In the genomic region with DNA sequence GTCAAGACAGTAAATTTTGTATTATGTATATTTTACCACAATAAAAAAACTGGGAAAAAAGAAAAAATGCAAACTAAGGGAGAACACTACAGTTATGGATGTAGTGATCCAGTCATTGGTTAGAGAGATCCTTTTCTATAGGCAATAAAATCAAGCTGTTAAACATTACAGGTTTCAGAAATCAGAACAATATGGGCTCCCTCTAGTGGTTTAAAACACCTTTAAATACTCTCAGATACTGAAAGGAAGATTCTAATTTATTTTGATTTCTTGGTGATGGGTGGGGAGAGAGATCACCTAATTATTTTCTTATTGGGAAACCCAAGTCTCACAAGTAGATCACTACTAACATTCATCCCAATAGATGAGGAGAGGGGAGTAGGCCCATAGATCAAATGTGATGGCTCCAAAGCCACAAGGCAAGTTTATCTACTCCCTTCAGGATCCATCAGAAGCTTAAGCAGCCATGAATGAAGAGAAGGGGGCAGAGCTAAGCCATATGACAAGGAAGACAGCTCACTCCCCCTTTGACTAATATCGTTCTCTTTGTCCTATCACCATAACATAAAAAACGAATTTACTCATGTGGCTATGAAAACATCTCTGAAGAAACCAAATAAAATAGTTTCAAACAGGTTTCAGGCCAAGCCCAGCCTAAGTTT, we compare ENCODE assay signal across 8 cellular contexts.
DNase-seq lines count a peak whose midpoint lies in the region; ATAC-seq and TF ChIP-seq lines count a peak whose summit lies in the region.

No MANE protein-coding gene starts in this region.

- POLR2A ChIA-PET in activated CD4-positive, alpha-beta T cell treated with anti-CD3 and anti-CD28 coated beads for 36 hours (lab: Charles Lee): no interaction called here

- no peaks in the 10 kb centered on the region for H3K36me3 ChIP-seq in mucosa of descending colon (ENCODE audit: low read depth)
- H3K36me3 ChIP-seq in effector memory CD4-positive, alpha-beta T cell (ENCODE audit: control insufficient read depth, insufficient read depth, low read length): no peaks in the 10 kb centered on the region

- TF ChIP-seq CTCF in mucosa of descending colon (IDR thresholded peaks at IDR 0.05): peak; percentile 10

- DNase-seq in activated CD4-positive, alpha-beta T cell treated with anti-CD3 and anti-CD28 coated beads for 36 hours: no peak
- DNase-seq in activated CD4-positive, alpha-beta T cell treated with anti-CD3 and anti-CD28 coated beads, Interleukin-2, amount 10 ng/mL, durations not matched to agents 24 days and 14 days: no peak
- peak; percentile 26 for DNase-seq in NCI-H748 treated with DMSO at 0.1 percent for 48 hours (lab: John Stamatoyannopoulos, UW)
- DNase-seq in central memory CD4-positive, alpha-beta T cell: peak; percentile 47
- DNase-seq in mucosa of descending colon: no peak
- no peak for DNase-seq in effector memory CD4-positive, alpha-beta T cell
- no peak for DNase-seq in activated naive CD4-positive, alpha-beta T cell treated with anti-CD3 and anti-CD28 coated beads for 36 hours

- H3K27me3 ChIP-seq in effector memory CD4-positive, alpha-beta T cell (replicated peaks; ENCODE audit: control insufficient read depth, insufficient read depth, low read length, poor library complexity, severe bottlenecking): no peaks in the 10 kb centered on the region

- no peaks in the 10 kb centered on the region for H3K36me3 Mint-ChIP-seq in activated CD4-positive, alpha-beta T cell treated with anti-CD3 and anti-CD28 coated beads for 36 hours (ENCODE audit: low read depth)
- H3K36me3 Mint-ChIP-seq in activated CD4-positive, alpha-beta T cell treated with anti-CD3 and anti-CD28 coated beads, Interleukin-2, amount 10 ng/mL, durations not matched to agents 24 days and 14 days (ENCODE audit: low read depth): peaks cover 2% of the 10 kb centered on the region
- no peaks in the 10 kb centered on the region for H3K36me3 Mint-ChIP-seq in activated naive CD4-positive, alpha-beta T cell treated with anti-CD3 and anti-CD28 coated beads for 36 hours (ENCODE audit: low read depth)

- intact Hi-C loops in activated CD4-positive, alpha-beta T cell treated with anti-CD3 and anti-CD28 coated beads for 36 hours (cut with DNase I, micrococcal nuclease): loop anchor here (1.0 to 10.0 kb wide), 6 partner anchors 116 to 541 kb away; no protein-coding TSS in a partner anchor
- intact Hi-C loops in activated CD4-positive, alpha-beta T cell treated with anti-CD3 and anti-CD28 coated beads, Interleukin-2, amount 10 ng/mL, durations not matched to agents 24 days and 14 days (cut with micrococcal nuclease): loop anchor here (1.0 to 5.0 kb wide), 3 partner anchors 126 to 341 kb away; no protein-coding TSS in a partner anchor
- intact Hi-C loops in mucosa of descending colon (cut with DNase I, micrococcal nuclease): loop anchor here (10.0 kb wide), 1 partner anchor 348 kb away; no protein-coding TSS in a partner anchor
- intact Hi-C loops in activated naive CD4-positive, alpha-beta T cell treated with anti-CD3 and anti-CD28 coated beads for 36 hours (cut with micrococcal nuclease): loop anchor here (1.0 kb wide), 4 partner anchors 125 to 542 kb away; no protein-coding TSS in a partner anchor

- no peaks in the 10 kb centered on the region for H3K4me1 ChIP-seq in mucosa of descending colon (ENCODE audit: low read depth)
- H3K4me1 ChIP-seq in effector memory CD4-positive, alpha-beta T cell (ENCODE audit: control insufficient read depth, insufficient read depth, low read length, poor library complexity, severe bottlenecking): peaks cover 7% of the 10 kb centered on the region

- peak; percentile 20 for ATAC-seq in activated CD4-positive, alpha-beta T cell treated with anti-CD3 and anti-CD28 coated beads for 36 hours
- ATAC-seq in mucosa of descending colon (peak; percentile 72), GM21360 (IDR thresholded peaks at IDR 0.05; ENCODE audit: unreplicated experiment) (no peak)

- peaks cover 15% of the 10 kb centered on the region for H3K27me3 Mint-ChIP-seq in activated CD4-positive, alpha-beta T cell treated with anti-CD3 and anti-CD28 coated beads for 36 hours
- peaks cover 12% of the 10 kb centered on the region for H3K27me3 Mint-ChIP-seq in activated CD4-positive, alpha-beta T cell treated with anti-CD3 and anti-CD28 coated beads, Interleukin-2, amount 10 ng/mL, durations not matched to agents 24 days and 14 days
- no peaks in the 10 kb centered on the region for H3K27me3 Mint-ChIP-seq in activated naive CD4-positive, alpha-beta T cell treated with anti-CD3 and anti-CD28 coated beads for 36 hours (ENCODE audit: low read depth)

- H3K4me3 Mint-ChIP-seq in activated CD4-positive, alpha-beta T cell treated with anti-CD3 and anti-CD28 coated beads for 36 hours: no peak overlapping the region
- H3K4me3 Mint-ChIP-seq in activated CD4-positive, alpha-beta T cell treated with anti-CD3 and anti-CD28 coated beads, Interleukin-2, amount 10 ng/mL, durations not matched to agents 24 days and 14 days: no peak overlapping the region
- no peak overlapping the region for H3K4me3 Mint-ChIP-seq in activated naive CD4-positive, alpha-beta T cell treated with anti-CD3 and anti-CD28 coated beads for 36 hours

- no peak overlapping the region for H3K4me3 ChIP-seq in mucosa of descending colon
- H3K4me3 ChIP-seq in effector memory CD4-positive, alpha-beta T cell (ENCODE audit: insufficient read depth, low read depth, low read length, poor library complexity, severe bottlenecking): no peak overlapping the region

- H3K27ac ChIP-seq in effector memory CD4-positive, alpha-beta T cell (ENCODE audit: insufficient read depth, low read length, poor library complexity, severe bottlenecking): no peak overlapping the region

- CTCF ChIA-PET in activated CD4-positive, alpha-beta T cell treated with anti-CD3 and anti-CD28 coated beads for 36 hours (lab: Charles Lee): interaction anchor here (0.6 to 1.9 kb wide), 18 partner anchors 9 to 542 kb away, joined by 3 to 9 read pairs (median 3); no protein-coding TSS in a partner anchor
- CTCF ChIA-PET in activated naive CD4-positive, alpha-beta T cell treated with anti-CD3 and anti-CD28 coated beads for 36 hours (lab: Charles Lee): interaction anchor here (0.6 to 4.7 kb wide), 21 partner anchors 14 to 542 kb away, joined by 3 to 30 read pairs (median 4); no protein-coding TSS in a partner anchor

- H3K9me3 ChIP-seq in mucosa of descending colon: no peaks in the 10 kb centered on the region
- H3K9me3 ChIP-seq in effector memory CD4-positive, alpha-beta T cell (ENCODE audit: control insufficient read depth, low read length): no peaks in the 10 kb centered on the region

- peak overlapping the region; percentile 30 for H3K27ac Mint-ChIP-seq in activated CD4-positive, alpha-beta T cell treated with anti-CD3 and anti-CD28 coated beads for 36 hours
- no peak overlapping the region for H3K27ac Mint-ChIP-seq in activated CD4-positive, alpha-beta T cell treated with anti-CD3 and anti-CD28 coated beads, Interleukin-2, amount 10 ng/mL, durations not matched to agents 24 days and 14 days
- no peak overlapping the region for H3K27ac Mint-ChIP-seq in activated naive CD4-positive, alpha-beta T cell treated with anti-CD3 and anti-CD28 coated beads for 36 hours

- H3K4me1 Mint-ChIP-seq in activated CD4-positive, alpha-beta T cell treated with anti-CD3 and anti-CD28 coated beads for 36 hours: peaks cover 62% of the 10 kb centered on the region
- H3K4me1 Mint-ChIP-seq in activated CD4-positive, alpha-beta T cell treated with anti-CD3 and anti-CD28 coated beads, Interleukin-2, amount 10 ng/mL, durations not matched to agents 24 days and 14 days: peaks cover 20% of the 10 kb centered on the region
- H3K4me1 Mint-ChIP-seq in activated naive CD4-positive, alpha-beta T cell treated with anti-CD3 and anti-CD28 coated beads for 36 hours (ENCODE audit: low read depth): peaks cover 64% of the 10 kb centered on the region

- H3K9me3 Mint-ChIP-seq in activated CD4-positive, alpha-beta T cell treated with anti-CD3 and anti-CD28 coated beads for 36 hours (ENCODE audit: low read depth): no peaks in the 10 kb centered on the region
- no peaks in the 10 kb centered on the region for H3K9me3 Mint-ChIP-seq in activated CD4-positive, alpha-beta T cell treated with anti-CD3 and anti-CD28 coated beads, Interleukin-2, amount 10 ng/mL, durations not matched to agents 24 days and 14 days
- no peaks in the 10 kb centered on the region for H3K9me3 Mint-ChIP-seq in activated naive CD4-positive, alpha-beta T cell treated with anti-CD3 and anti-CD28 coated beads for 36 hours

Comparison
In these comparisons a context has a peak if more than half of its experiments do, and no peak if none do; other contexts are left out.
1. DNase-seq: peak in NCI-H748 treated with DMSO at 0.1 percent for 48 hours (single experiment) and central memory CD4-positive, alpha-beta T cell (single experiment); none in activated CD4-positive, alpha-beta T cell treated with anti-CD3 and anti-CD28 coated beads for 36 hours (single experiment), activated CD4-positive, alpha-beta T cell treated with anti-CD3 and anti-CD28 coated beads, Interleukin-2, amount 10 ng/mL, durations not matched to agents 24 days and 14 days (single experiment), mucosa of descending colon (0 of 3), effector memory CD4-positive, alpha-beta T cell (0 of 3) and activated naive CD4-positive, alpha-beta T cell treated with anti-CD3 and anti-CD28 coated beads for 36 hours (single experiment).